ENCODE assay signal across 8 cellular contexts in genomic region chr13:40920826-40921225, GRCh38.
A peak's percentile ranks its signal among the peaks of the same experiment; 100 is the strongest.
DNase-seq lines count a peak whose midpoint lies in the region; ATAC-seq and TF ChIP-seq lines count a peak whose summit lies in the region.

No MANE protein-coding gene starts in this region.

- H3K4me1 ChIP-seq in muscle layer of duodenum (ENCODE audit: control insufficient read depth in 1 of 2, insufficient read depth in 2 of 2, low read length in 2 of 2) = peaks cover 3 to 8% of the 10 kb centered on the region in 2 donors

- no peaks in the 10 kb centered on the region for H3K27me3 ChIP-seq in muscle layer of duodenum (ENCODE audit: low read depth, low read length)

- CTCF ChIA-PET in AG04449 (lab: Yijun Ruan, JAX) = interaction anchor here (1.0 to 3.5 kb wide), 11 partner anchors 9 to 173 kb away, joined by 3 to 21 read pairs (median 5); partner anchors contain the start of gene SLC25A15

- H3K27ac ChIP-seq in KOPT-K1 (ENCODE audit: low read depth, low read length, poor library complexity, severe bottlenecking) (peak overlapping the region; percentile 62), muscle layer of duodenum (ENCODE audit: low read length) (peak overlapping the region; percentile 82)

- POLR2A ChIA-PET in AG04449 (lab: Yijun Ruan, JAX) = interaction anchor here (0.7 to 1.0 kb wide), 2 partner anchors 14 to 140 kb away, joined by 4 read pairs; partner anchors contain the start of gene WBP4

- TF ChIP-seq CTCF in AG04449 (IDR thresholded peaks at IDR 0.05; ENCODE audit: insufficient read depth, low read length, missing control alignments) (no peak), choroid plexus epithelial cell (conservative IDR thresholded peaks at IDR 0.05; ENCODE audit: low read depth, low read length) (no peak)

- H3K36me3 ChIP-seq in KOPT-K1 (ENCODE audit: insufficient read depth, low read length) (peaks cover 4% of the 10 kb centered on the region; the same call in 1 of the 2 replicates), muscle layer of duodenum (ENCODE audit: control insufficient read depth in 1 of 2, insufficient read depth in 2 of 2, low read length in 2 of 2) (no peaks in the 10 kb centered on the region)

- H3K9me3 ChIP-seq in KOPT-K1 (ENCODE audit: insufficient read depth, low read length, poor library complexity, severe bottlenecking) (no peaks in the 10 kb centered on the region), muscle layer of duodenum (ENCODE audit: control insufficient read depth in 1 of 2, low read length in 2 of 2) (no peaks in the 10 kb centered on the region)

- peak overlapping the region; percentile 51 for H3K4me3 ChIP-seq in AG04449 (ENCODE audit: low read depth, low read length)
- peak overlapping the region; percentile 68 for H3K4me3 ChIP-seq in choroid plexus epithelial cell (ENCODE audit: low read depth, low read length)
- peak overlapping the region; percentile 81 to 86 for H3K4me3 ChIP-seq in muscle layer of duodenum (ENCODE audit: low read depth in 1 of 2, low read length in 2 of 2)

- ATAC-seq in HG03521 (IDR thresholded peaks at IDR 0.05; ENCODE audit: unreplicated experiment) (no peak), GM18868 (IDR thresholded peaks at IDR 0.05; ENCODE audit: unreplicated experiment) (no peak), GM21723 (IDR thresholded peaks at IDR 0.05; ENCODE audit: unreplicated experiment) (no peak)

- DNase-seq in AG04449 (ENCODE audit: low read depth, low spot score) = no peak
- peak; percentile 35 for DNase-seq in choroid plexus epithelial cell (ENCODE audit: low read depth)
- DNase-seq in cerebellum (ENCODE audit: low spot score) = no peak
